ENCODE assay signal across 13 cellular contexts in the genomic region with DNA sequence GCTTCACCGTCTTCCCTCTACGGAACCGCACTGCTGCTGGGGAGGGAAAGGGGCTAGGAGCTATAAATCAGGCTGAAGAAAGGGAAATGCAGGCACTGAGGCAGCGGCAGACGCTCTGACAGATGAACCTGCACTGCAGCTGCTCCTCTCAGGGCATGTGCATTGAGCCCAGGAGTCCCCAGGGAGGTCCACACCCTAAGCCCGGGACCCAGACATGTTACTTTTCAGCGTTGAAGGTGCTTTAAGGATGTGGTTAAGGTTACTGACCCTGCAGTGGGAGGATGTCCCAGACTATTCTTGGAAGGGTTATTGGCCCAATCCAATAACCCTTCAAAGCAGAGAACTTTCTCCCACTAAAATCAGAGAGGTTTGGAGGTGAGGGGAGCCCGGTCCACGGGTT.
DNase-seq lines count a peak whose midpoint lies in the region; ATAC-seq and TF ChIP-seq lines count a peak whose summit lies in the region.
"Had no signal": no experiment of that assay in that cellular context is flagged by ENCODE, and none has a peak within 500 bp of the region (broad histone marks: within the 10 kb centered on the region; RNA-seq: fewer than 3 reads in every experiment).

No MANE protein-coding gene starts in this region.

- H3K79me2 ChIP-seq in Loucy (ENCODE audit: insufficient read depth, low read length): no peaks in the 10 kb centered on the region
- H3K79me2 ChIP-seq: parathyroid adenoma had no signal

- no peaks in the 10 kb centered on the region for H3K9me2 ChIP-seq in Loucy (replicated peaks; ENCODE audit: low read depth, low read length)

- H3K9ac ChIP-seq in BLaER1 treated with 17β-estradiol and CSF1 and Interleukin-3, amounts not matched to agents 10 nM and 100 nM: peak overlapping the region in 4 of 11 experiments; percentile 21 to 59 (median 55); a peak in 8 of 22 replicates
- peak overlapping the region; percentile 48 for H3K9ac ChIP-seq in Loucy (ENCODE audit: low read depth, low read length, poor library complexity, severe bottlenecking)
- H3K9ac ChIP-seq: parathyroid adenoma had no signal

- DNase-seq in GM19238 (ENCODE audit: insufficient read length, low spot score) (peak; percentile 70), DMS79 treated with DMSO at 0.1 percent for 48 hours (lab: John Stamatoyannopoulos, UW) (no peak), AML-193 (lab: John Stamatoyannopoulos, UW) (no peak), T1000 (lab: John Stamatoyannopoulos, UW) (no peak)
- DNase-seq: ACHN, caudate nucleus, trophoblast cell had no signal

- peak overlapping the region; percentile 82; the same call in 1 of the 2 replicates for H2AFZ ChIP-seq in Loucy (ENCODE audit: low read length)
- H2AFZ ChIP-seq: parathyroid adenoma had no signal

- H3K27me3 ChIP-seq in BLaER1 treated with 17β-estradiol and CSF1 and Interleukin-3, amounts not matched to agents 10 nM and 100 nM: peaks cover 0 to 8% (median 0%) of the 10 kb centered on the region in 11 experiments; a peak in 1 of 22 replicates
- peaks cover 9% of the 10 kb centered on the region for H3K27me3 ChIP-seq in Loucy (ENCODE audit: insufficient read depth, low read length, poor library complexity, severe bottlenecking)

- H3K27ac ChIP-seq in BLaER1 treated with 17β-estradiol and CSF1 and Interleukin-3, amounts not matched to agents 10 nM and 100 nM: peak overlapping the region in 10 of 11 experiments; percentile 10 to 71 (median 48); a peak in 15 of 22 replicates
- H3K27ac ChIP-seq: parathyroid adenoma had no signal

- TF ChIP-seq CTCF in Loucy (conservative IDR thresholded peaks at IDR 0.05; ENCODE audit: low read length): no peak

- no peaks in the 10 kb centered on the region for H3F3A ChIP-seq in Loucy (ENCODE audit: low read depth)

- no peaks in the 10 kb centered on the region for H3K9me3 ChIP-seq in BLaER1 treated with 17β-estradiol and CSF1 and Interleukin-3, amounts not matched to agents 10 nM and 100 nM (replicated peaks in 1 of 11)
- H3K9me3 ChIP-seq in Loucy (ENCODE audit: insufficient read depth, low read depth, low read length): no peaks in the 10 kb centered on the region

- no peaks in the 10 kb centered on the region for H3K36me3 ChIP-seq in BLaER1 treated with 17β-estradiol and CSF1 and Interleukin-3, amounts not matched to agents 10 nM and 100 nM
- H3K36me3 ChIP-seq in Loucy (ENCODE audit: insufficient read depth, low read length): no peaks in the 10 kb centered on the region

- peak overlapping the region in 5 of 10 experiments; percentile 1 to 36 (median 20); a peak in 1 of 20 replicates for H3K4me3 ChIP-seq in BLaER1 treated with 17β-estradiol and CSF1 and Interleukin-3, amounts not matched to agents 10 nM and 100 nM
- H3K4me3 ChIP-seq in Loucy (ENCODE audit: low read length, poor library complexity, severe bottlenecking): peak overlapping the region; percentile 66

- ATAC-seq in HG02798 (IDR thresholded peaks at IDR 0.05; ENCODE audit: poor library complexity, unreplicated experiment): peak; percentile 72
- ATAC-seq in GM18520 (IDR thresholded peaks at IDR 0.05; ENCODE audit: unreplicated experiment): no peak
- ATAC-seq: activated T-helper 17 cell treated with anti-CD3 and anti-CD28 coated beads, Interleukin-2, amount 50 U/mL, for 72 hours had no signal

- H3K4me1 ChIP-seq in BLaER1 treated with 17β-estradiol and CSF1 and Interleukin-3, amounts not matched to agents 10 nM and 100 nM: peaks cover 16 to 70% (median 47%) of the 10 kb centered on the region in 10 experiments
- peaks cover 26% of the 10 kb centered on the region for H3K4me1 ChIP-seq in Loucy (ENCODE audit: insufficient read depth, low read length, poor library complexity, severe bottlenecking)
- H3K4me1 ChIP-seq: parathyroid adenoma had no signal

- peaks cover 0 to 14% (median 0%) of the 10 kb centered on the region in 11 experiments; a peak in 3 of 22 replicates for H4K20me1 ChIP-seq in BLaER1 treated with 17β-estradiol and CSF1 and Interleukin-3, amounts not matched to agents 10 nM and 100 nM
- H4K20me1 ChIP-seq in Loucy (ENCODE audit: insufficient read depth, low read length, poor library complexity, severe bottlenecking): no peaks in the 10 kb centered on the region

- peak overlapping the region; percentile 76 to 93 (median 91) for H3K4me2 ChIP-seq in BLaER1 treated with 17β-estradiol and CSF1 and Interleukin-3, amounts not matched to agents 10 nM and 100 nM
- H3K4me2 ChIP-seq in Loucy (ENCODE audit: low read depth, low read length, poor library complexity, severe bottlenecking): peak overlapping the region; percentile 81
